In the genomic region with DNA sequence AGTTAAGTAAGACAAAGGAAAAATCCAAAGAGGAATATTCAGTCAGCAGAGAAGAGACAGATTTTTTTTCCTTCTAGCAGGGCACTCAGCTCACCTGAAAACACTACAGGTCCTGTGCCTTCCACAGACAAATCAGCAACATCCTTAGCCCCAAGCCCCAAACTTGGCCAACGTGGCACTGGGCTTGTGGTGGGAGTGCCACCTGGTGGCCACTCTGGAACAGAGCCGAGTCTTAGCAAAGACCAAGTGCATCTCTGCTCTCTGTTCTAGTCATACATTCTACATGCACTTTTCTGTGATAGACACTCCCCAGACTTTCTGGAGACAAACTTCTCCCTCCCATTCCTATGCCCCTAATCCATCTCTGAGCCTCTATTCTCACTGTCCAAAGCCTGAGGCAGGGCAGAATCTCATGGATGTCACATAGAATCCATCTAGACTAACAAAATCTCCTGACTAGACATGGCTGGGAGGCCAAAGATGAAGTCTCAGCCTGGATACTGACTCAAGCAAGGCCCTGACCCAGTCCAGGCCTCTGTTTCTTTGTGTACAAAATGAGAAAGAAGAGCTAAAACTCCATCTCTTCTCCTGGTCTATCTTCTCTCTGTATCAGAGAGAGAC, we compare ENCODE assay signal across 1 cellular context.
TF ChIP-seq lines count a peak whose summit lies in the region.

No MANE protein-coding gene starts in this region.

TF ChIP-seq in HCT116, 20 proteins besides CTCF, POLR2A, EP300 and RAD21 (continued from another document):
- TF ChIP-seq, protein P1, sequence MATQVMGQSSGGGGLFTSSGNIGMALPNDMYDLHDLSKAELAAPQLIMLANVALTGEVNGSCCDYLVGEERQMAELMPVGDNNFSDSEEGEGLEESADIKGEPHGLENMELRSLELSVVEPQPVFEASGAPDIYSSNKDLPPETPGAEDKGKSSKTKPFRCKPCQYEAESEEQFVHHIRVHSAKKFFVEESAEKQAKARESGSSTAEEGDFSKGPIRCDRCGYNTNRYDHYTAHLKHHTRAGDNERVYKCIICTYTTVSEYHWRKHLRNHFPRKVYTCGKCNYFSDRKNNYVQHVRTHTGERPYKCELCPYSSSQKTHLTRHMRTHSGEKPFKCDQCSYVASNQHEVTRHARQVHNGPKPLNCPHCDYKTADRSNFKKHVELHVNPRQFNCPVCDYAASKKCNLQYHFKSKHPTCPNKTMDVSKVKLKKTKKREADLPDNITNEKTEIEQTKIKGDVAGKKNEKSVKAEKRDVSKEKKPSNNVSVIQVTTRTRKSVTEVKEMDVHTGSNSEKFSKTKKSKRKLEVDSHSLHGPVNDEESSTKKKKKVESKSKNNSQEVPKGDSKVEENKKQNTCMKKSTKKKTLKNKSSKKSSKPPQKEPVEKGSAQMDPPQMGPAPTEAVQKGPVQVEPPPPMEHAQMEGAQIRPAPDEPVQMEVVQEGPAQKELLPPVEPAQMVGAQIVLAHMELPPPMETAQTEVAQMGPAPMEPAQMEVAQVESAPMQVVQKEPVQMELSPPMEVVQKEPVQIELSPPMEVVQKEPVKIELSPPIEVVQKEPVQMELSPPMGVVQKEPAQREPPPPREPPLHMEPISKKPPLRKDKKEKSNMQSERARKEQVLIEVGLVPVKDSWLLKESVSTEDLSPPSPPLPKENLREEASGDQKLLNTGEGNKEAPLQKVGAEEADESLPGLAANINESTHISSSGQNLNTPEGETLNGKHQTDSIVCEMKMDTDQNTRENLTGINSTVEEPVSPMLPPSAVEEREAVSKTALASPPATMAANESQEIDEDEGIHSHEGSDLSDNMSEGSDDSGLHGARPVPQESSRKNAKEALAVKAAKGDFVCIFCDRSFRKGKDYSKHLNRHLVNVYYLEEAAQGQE (IDR thresholded peaks at IDR 0.05; ENCODE audit: low read depth), result no peak
- TF ChIP-seq SIN3A (IDR thresholded peaks at IDR 0.05; ENCODE audit: low read depth) (no peak), EZH2phosphoT487 (IDR thresholded peaks at IDR 0.05; ENCODE audit: borderline replicate concordance) (no peak), CEBPB (IDR thresholded peaks at IDR 0.05; ENCODE audit: low read depth) (no peak), CBX3 (IDR thresholded peaks at IDR 0.05; ENCODE audit: low read depth) (no peak), ZNF274 (IDR thresholded peaks at IDR 0.05; ENCODE audit: low read depth, low read length) (no peak), TCF7L2 (IDR thresholded peaks at IDR 0.05; ENCODE audit: borderline replicate concordance, extremely low read depth, insufficient read depth, insufficient read length) (no peak), FOSL1 (IDR thresholded peaks at IDR 0.05; ENCODE audit: low read depth) (no peak), SP1 (IDR thresholded peaks at IDR 0.05; ENCODE audit: low read depth) (no peak)
- TF ChIP-seq, protein P2, sequence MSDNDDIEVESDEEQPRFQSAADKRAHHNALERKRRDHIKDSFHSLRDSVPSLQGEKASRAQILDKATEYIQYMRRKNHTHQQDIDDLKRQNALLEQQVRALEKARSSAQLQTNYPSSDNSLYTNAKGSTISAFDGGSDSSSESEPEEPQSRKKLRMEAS (IDR thresholded peaks at IDR 0.05), result no peak
- TF ChIP-seq, protein P3, sequence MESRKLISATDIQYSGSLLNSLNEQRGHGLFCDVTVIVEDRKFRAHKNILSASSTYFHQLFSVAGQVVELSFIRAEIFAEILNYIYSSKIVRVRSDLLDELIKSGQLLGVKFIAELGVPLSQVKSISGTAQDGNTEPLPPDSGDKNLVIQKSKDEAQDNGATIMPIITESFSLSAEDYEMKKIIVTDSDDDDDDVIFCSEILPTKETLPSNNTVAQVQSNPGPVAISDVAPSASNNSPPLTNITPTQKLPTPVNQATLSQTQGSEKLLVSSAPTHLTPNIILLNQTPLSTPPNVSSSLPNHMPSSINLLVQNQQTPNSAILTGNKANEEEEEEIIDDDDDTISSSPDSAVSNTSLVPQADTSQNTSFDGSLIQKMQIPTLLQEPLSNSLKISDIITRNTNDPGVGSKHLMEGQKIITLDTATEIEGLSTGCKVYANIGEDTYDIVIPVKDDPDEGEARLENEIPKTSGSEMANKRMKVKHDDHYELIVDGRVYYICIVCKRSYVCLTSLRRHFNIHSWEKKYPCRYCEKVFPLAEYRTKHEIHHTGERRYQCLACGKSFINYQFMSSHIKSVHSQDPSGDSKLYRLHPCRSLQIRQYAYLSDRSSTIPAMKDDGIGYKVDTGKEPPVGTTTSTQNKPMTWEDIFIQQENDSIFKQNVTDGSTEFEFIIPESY (IDR thresholded peaks at IDR 0.05; ENCODE audit: extremely low read depth, insufficient replicate concordance, low read length), result no peak
